8 cellular contexts compared by ENCODE assay signal in the genomic region with DNA sequence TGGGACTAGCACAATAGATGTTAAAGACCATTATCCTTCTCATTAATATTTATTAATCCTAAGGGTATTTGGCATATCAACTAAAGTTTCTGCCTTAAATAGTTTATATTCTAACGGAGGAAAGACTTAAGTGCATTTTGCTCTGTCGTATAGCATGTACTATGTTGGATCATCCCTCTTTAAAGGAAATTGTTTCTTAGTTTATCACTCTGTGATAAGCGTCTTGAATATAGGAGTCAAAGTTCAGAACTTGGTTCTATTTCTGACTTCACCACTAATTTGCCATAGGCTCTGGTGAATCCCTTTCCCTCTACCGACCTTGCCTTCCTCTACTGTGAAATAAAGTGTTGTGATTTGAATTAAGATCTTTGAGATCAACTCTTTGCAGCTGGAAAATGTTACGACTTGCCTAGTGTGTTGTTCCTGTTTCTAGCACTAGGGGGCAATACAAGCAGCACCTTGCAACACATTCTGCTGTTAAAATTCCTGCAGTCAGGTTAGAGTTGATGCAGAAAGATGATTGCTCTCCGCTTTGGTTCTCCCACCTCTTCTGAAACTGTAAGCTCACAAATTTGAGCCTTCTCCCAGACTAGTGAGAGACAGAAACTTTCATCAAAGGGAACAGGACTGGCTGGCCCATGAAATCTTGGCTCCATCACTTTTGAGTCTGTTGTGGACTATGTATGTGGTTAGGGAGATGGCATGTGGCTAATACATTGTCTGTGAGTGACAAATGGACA. TPM values are rescaled to one million over a fixed set of nuclear protein-coding genes. Genes with fewer than 3 reads are reported as not detected.
DNase-seq lines count a peak whose midpoint lies in the region; ATAC-seq and TF ChIP-seq lines count a peak whose summit lies in the region.

No MANE protein-coding gene starts in this region.

- TF ChIP-seq POLR2A in vagina (IDR thresholded peaks at IDR 0.05) = no peak

- intact Hi-C loops in vagina (cut with DNase I) = no loop called here

- H3K36me3 Mint-ChIP-seq in CD4-positive, CD25-positive, alpha-beta regulatory T cell = no peaks in the 10 kb centered on the region

- H3K4me2 ChIP-seq in neuronal stem cell (ENCODE audit: insufficient read depth, low read length, poor library complexity, severe bottlenecking) = no peak overlapping the region

- H2AK5ac ChIP-seq in neuronal stem cell (ENCODE audit: low read depth, low read length) = no peak overlapping the region

- no peak overlapping the region for H3K4ac ChIP-seq in neuronal stem cell (ENCODE audit: low read length)

- H4K8ac ChIP-seq in neuronal stem cell (ENCODE audit: low read depth, low read length) = no peak overlapping the region

- H3K27me3 Mint-ChIP-seq in CD4-positive, CD25-positive, alpha-beta regulatory T cell = peaks cover 9% of the 10 kb centered on the region

- no peak for ATAC-seq in CD4-positive, CD25-positive, alpha-beta regulatory T cell (ENCODE audit: low read depth in 2 of 2)
- no peak for ATAC-seq in GM21381 (IDR thresholded peaks at IDR 0.05; ENCODE audit: unreplicated experiment)

- H3K4me3 Mint-ChIP-seq in CD4-positive, CD25-positive, alpha-beta regulatory T cell = no peak overlapping the region

- no peaks in the 10 kb centered on the region for H3K9me3 Mint-ChIP-seq in CD4-positive, CD25-positive, alpha-beta regulatory T cell

- no peaks in the 10 kb centered on the region for H3K4me1 ChIP-seq in CD4-positive, CD25-positive, alpha-beta regulatory T cell (ENCODE audit: control insufficient read depth, insufficient read depth, low read length, poor library complexity, severe bottlenecking)
- H3K4me1 ChIP-seq in neuronal stem cell (ENCODE audit: control insufficient read depth in 2 of 2, insufficient read depth in 1 of 2, low read depth in 1 of 2, low read length in 2 of 2) (no peaks in the 10 kb centered on the region), vagina (no peaks in the 10 kb centered on the region)

- no peak overlapping the region for H2BK120ac ChIP-seq in neuronal stem cell (ENCODE audit: low read depth, low read length)

- no peak overlapping the region for H4K91ac ChIP-seq in neuronal stem cell (ENCODE audit: low read depth, low read length, poor library complexity)

- H3K79me1 ChIP-seq in neuronal stem cell (ENCODE audit: low read depth, low read length) = no peaks in the 10 kb centered on the region

- no peak overlapping the region for H3K27ac Mint-ChIP-seq in CD4-positive, CD25-positive, alpha-beta regulatory T cell

- peak; percentile 72 to 93 (median 90) for TF ChIP-seq CTCF in vagina (IDR thresholded peaks at IDR 0.05)

- H3K9ac ChIP-seq in neuronal stem cell (ENCODE audit: low read depth, low read length, poor library complexity) = no peak overlapping the region

- peak overlapping the region; percentile 12 for H2AFZ ChIP-seq in neuronal stem cell (ENCODE audit: low read length)

- DNase-seq in CD4-positive, CD25-positive, alpha-beta regulatory T cell = peak; percentile 13 to 72 (median 56)
- DNase-seq in H4 (ENCODE audit: low spot score) (peak; percentile 52), NCI-H748 treated with DMSO at 0.1 percent for 48 hours (lab: John Stamatoyannopoulos, UW) (peak; percentile 14), fibroblast of the conjunctiva (ENCODE audit: low read depth) (peak; percentile 63), neuronal stem cell (ENCODE audit: low spot score) (peak; percentile 68), vagina (ENCODE audit: extremely low spot score in 2 of 2) (no peak)
- peak; percentile 39 to 51 for DNase-seq in activated T-cell treated with anti-CD3 and anti-CD28 coated beads, Interleukin-2, amount 50 U/mL, for 48 hours

- no peaks in the 10 kb centered on the region for H3K36me3 ChIP-seq in CD4-positive, CD25-positive, alpha-beta regulatory T cell (ENCODE audit: control insufficient read depth, insufficient read depth, low read length)
- H3K36me3 ChIP-seq in neuronal stem cell (replicated peaks in 1 of 2; ENCODE audit: control insufficient read depth in 2 of 2, insufficient read depth in 2 of 2, low read length in 2 of 2) = no peaks in the 10 kb centered on the region
- no peaks in the 10 kb centered on the region for H3K36me3 ChIP-seq in vagina

- H3K4me1 Mint-ChIP-seq in CD4-positive, CD25-positive, alpha-beta regulatory T cell = no peaks in the 10 kb centered on the region

- no peak overlapping the region for H3K14ac ChIP-seq in neuronal stem cell (ENCODE audit: low read length)

- no peaks in the 10 kb centered on the region for H3K9me3 ChIP-seq in CD4-positive, CD25-positive, alpha-beta regulatory T cell (ENCODE audit: control insufficient read depth in 2 of 2, low read length in 2 of 2)
- H3K9me3 ChIP-seq in neuronal stem cell (replicated peaks in 1 of 2; ENCODE audit: control insufficient read depth in 2 of 2, insufficient read depth in 1 of 2, low read depth in 1 of 2, low read length in 2 of 2) (no peaks in the 10 kb centered on the region), vagina (no peaks in the 10 kb centered on the region)

- H2BK12ac ChIP-seq in neuronal stem cell (ENCODE audit: low read length) = no peak overlapping the region

- no peak overlapping the region for H3K23ac ChIP-seq in neuronal stem cell (ENCODE audit: low read depth, low read length, poor library complexity)

- no peak overlapping the region for H2BK5ac ChIP-seq in neuronal stem cell (ENCODE audit: low read length)

- H3K18ac ChIP-seq in neuronal stem cell (ENCODE audit: low read length) = no peak overlapping the region

- H3K4me3 ChIP-seq in CD4-positive, CD25-positive, alpha-beta regulatory T cell (ENCODE audit: low read depth, low read length) = no peak overlapping the region
- no peak overlapping the region for H3K4me3 ChIP-seq in neuronal stem cell (ENCODE audit: low read length in 2 of 2)
- no peak overlapping the region for H3K4me3 ChIP-seq in vagina

- no peak overlapping the region for H2BK15ac ChIP-seq in neuronal stem cell (ENCODE audit: low read length)

- no peaks in the 10 kb centered on the region for H3K27me3 ChIP-seq in CD4-positive, CD25-positive, alpha-beta regulatory T cell (ENCODE audit: control insufficient read depth, insufficient read depth, low read length)
- H3K27me3 ChIP-seq in neuronal stem cell (ENCODE audit: control insufficient read depth in 3 of 3, insufficient read depth in 3 of 3, low read depth in 1 of 3, low read length in 3 of 3) = no peaks in the 10 kb centered on the region
- no peaks in the 10 kb centered on the region for H3K27me3 ChIP-seq in vagina

- WGBS in neuronal stem cell (ENCODE audit: extremely low coverage in 2 of 2, insufficient read length in 2 of 2, insufficient replicate concordance in 1 of 2), 2 donors = no CpG with 5 or more reads among the region's 6 CpGs

- H3K27ac ChIP-seq in CD4-positive, CD25-positive, alpha-beta regulatory T cell (ENCODE audit: insufficient read depth, low read length, poor library complexity, severe bottlenecking) = no peak overlapping the region
- no peak overlapping the region for H3K27ac ChIP-seq in neuronal stem cell (replicated peaks; ENCODE audit: low read length)
- H3K27ac ChIP-seq in vagina = no peak overlapping the region

RNA-seq across cellular contexts. Expression of a gene that starts 27.8 kb away (rescaled TPM):
- 0.35 TPM for total RNA-seq in CD4-positive, CD25-positive, alpha-beta regulatory T cell
- under 1 TPM; 0.06 to 0.30 (median 0.19) TPM for polyA plus RNA-seq in CD4-positive, CD25-positive, alpha-beta regulatory T cell
- 1.8 and 2.6 TPM in 2 replicates for total RNA-seq in H4 (2014; rRNA removed; shearing (Covaris generic))
- 9.4 TPM for polyA plus RNA-seq in neuronal stem cell (2013, experiment 1 of 2)
- polyA plus RNA-seq in neuronal stem cell (2013, experiment 2 of 2) = 9.0 TPM
- total RNA-seq in vagina = 7.9 TPM

RNA-seq across cellular contexts. Expression of a gene that starts 55.2 kb away (rescaled TPM):
- total RNA-seq in CD4-positive, CD25-positive, alpha-beta regulatory T cell = 139 TPM
- 100 to 1,000 TPM; 127 to 218 (median 158) TPM for polyA plus RNA-seq in CD4-positive, CD25-positive, alpha-beta regulatory T cell
- 122 and 124 TPM in 2 replicates for total RNA-seq in H4 (2014; rRNA removed; shearing (Covaris generic))
- 47.9 TPM for polyA plus RNA-seq in neuronal stem cell (2013, experiment 1 of 2)
- 46.0 TPM for polyA plus RNA-seq in neuronal stem cell (2013, experiment 2 of 2)
- total RNA-seq in vagina = 141 TPM

Comparison
In these comparisons a context has a peak if more than half of its experiments do, and no peak if none do; other contexts are left out.
1. DNase-seq: peak in CD4-positive, CD25-positive, alpha-beta regulatory T cell (3 of 3), H4 (single experiment), NCI-H748 treated with DMSO at 0.1 percent for 48 hours (single experiment), activated T-cell treated with anti-CD3 and anti-CD28 coated beads, Interleukin-2, amount 50 U/mL, for 48 hours (2 of 2), fibroblast of the conjunctiva (single experiment) and neuronal stem cell (single experiment); none in vagina (0 of 2).